In genomic region chr14:90556050-90556477, GRCh38 we compare ENCODE assay signal across 13 cellular contexts.
DNase-seq lines count a peak whose midpoint lies in the region; ATAC-seq, FAIRE-seq and TF ChIP-seq lines count a peak whose summit lies in the region.
"Had no signal": no experiment of that assay in that cellular context is flagged by ENCODE, and none has a peak within 500 bp of the region (broad histone marks: within the 10 kb centered on the region; RNA-seq: fewer than 3 reads in every experiment).

No MANE protein-coding gene starts in this region.

- no peaks in the 10 kb centered on the region for H3K79me2 ChIP-seq in hepatocyte

- H3K27ac Mint-ChIP-seq in CD8-positive, alpha-beta T cell, result no peak overlapping the region

- H3K4me3 Mint-ChIP-seq in CD8-positive, alpha-beta T cell, result no peak overlapping the region

- H3K9me3 ChIP-seq in hepatocyte (ENCODE audit: low read depth) (no peaks in the 10 kb centered on the region), pancreas (no peaks in the 10 kb centered on the region)
- H3K9me3 ChIP-seq in CD8-positive, alpha-beta T cell (ENCODE audit: low read length), result no peaks in the 10 kb centered on the region
- H3K9me3 ChIP-seq: psoas muscle had no signal

- no peak for TF ChIP-seq CTCF in hepatocyte (IDR thresholded peaks at IDR 0.05; ENCODE audit: poor library complexity)
- TF ChIP-seq CTCF in pancreas (IDR thresholded peaks at IDR 0.05), result no peak
- no peak for TF ChIP-seq CTCF in CD8-positive, alpha-beta T cell (IDR thresholded peaks at IDR 0.05)

- H3K4me3 ChIP-seq in hepatocyte (no peak overlapping the region), pancreas (peak overlapping the region in 1 of 4 donors; percentile 9)
- no peak overlapping the region for H3K4me3 ChIP-seq in CD8-positive, alpha-beta T cell (ENCODE audit: low read depth, low read length)
- H3K4me3 ChIP-seq: psoas muscle had no signal

- H3K36me3 Mint-ChIP-seq in CD8-positive, alpha-beta T cell, result no peaks in the 10 kb centered on the region

- H3K27me3 ChIP-seq in hepatocyte, result no peaks in the 10 kb centered on the region
- no peaks in the 10 kb centered on the region for H3K27me3 ChIP-seq in pancreas
- H3K27me3 ChIP-seq in CD8-positive, alpha-beta T cell (ENCODE audit: insufficient read depth, low read length), result no peaks in the 10 kb centered on the region

- H4K20me1 ChIP-seq in hepatocyte (ENCODE audit: insufficient read depth, poor library complexity, severe bottlenecking), result no peaks in the 10 kb centered on the region

- no peaks in the 10 kb centered on the region for H3K4me1 Mint-ChIP-seq in CD8-positive, alpha-beta T cell (ENCODE audit: low read depth)

- 24% methylated on average over 14 of the region's 15 CpGs for WGBS in hepatocyte (ENCODE audit: low lambda C conversion rate, missing lambda C conversion rate)
- 58 to 61% methylated on average over 11 to 15 of the region's 15 CpGs for WGBS in pancreas, 2 donors

- no peaks in the 10 kb centered on the region for H3K9me2 ChIP-seq in hepatocyte (replicated peaks; ENCODE audit: insufficient read depth)

- intact Hi-C loops in pancreas (cut with DNase I) (no loop called here), posterior vena cava (cut with DNase I) (no loop called here)
- intact Hi-C loops in CD8-positive, alpha-beta T cell (cut with DNase I, micrococcal nuclease), result no loop called here

- CTCF ChIA-PET in CD8-positive, alpha-beta T cell (lab: Charles Lee), result no interaction called here

- H3K36me3 ChIP-seq in hepatocyte (replicated peaks; ENCODE audit: insufficient read depth, low read depth), result no peaks in the 10 kb centered on the region
- H3K36me3 ChIP-seq in pancreas, result no peaks in the 10 kb centered on the region
- H3K36me3 ChIP-seq in CD8-positive, alpha-beta T cell (ENCODE audit: insufficient read depth, low read length), result no peaks in the 10 kb centered on the region

- DNase-seq in DMS53 (lab: John Stamatoyannopoulos, UW) (peak; percentile 71), astrocyte of the hippocampus (ENCODE audit: low read depth, low spot score) (peak; percentile 59), hepatocyte (ENCODE audit: low spot score) (peak; percentile 70), pancreas (peak in 3 of 6 donors; percentile 20 to 71 (median 28)), posterior vena cava (ENCODE audit: low spot score) (no peak), NCI-H128 (lab: John Stamatoyannopoulos, UW; ENCODE audit: unreplicated experiment) (no peak), NCI-H524 (lab: John Stamatoyannopoulos, UW) (no peak)
- DNase-seq in CD8-positive, alpha-beta T cell, result no peak
- DNase-seq: activated CD4-positive, alpha-beta T cell treated with anti-CD3 and anti-CD28 coated beads for 4 hours; foreskin melanocyte; NCI-H146 had no signal

- peak overlapping the region; percentile 73 for H3K4me2 ChIP-seq in hepatocyte

- no peak overlapping the region for H3K27ac ChIP-seq in hepatocyte
- H3K27ac ChIP-seq in pancreas, result no peak overlapping the region
- no peak overlapping the region for H3K27ac ChIP-seq in CD8-positive, alpha-beta T cell (ENCODE audit: low read depth, low read length)
- H3K27ac ChIP-seq: psoas muscle had no signal

- peak; percentile 38 to 74 (median 72) for ATAC-seq in pancreas
- ATAC-seq in CD8-positive, alpha-beta T cell, result no peak
- ATAC-seq: psoas muscle had no signal

- H3K9me3 Mint-ChIP-seq in CD8-positive, alpha-beta T cell, result no peaks in the 10 kb centered on the region

- H3K4me1 ChIP-seq in hepatocyte (ENCODE audit: insufficient read depth) (peaks cover 15% of the 10 kb centered on the region), pancreas (no peaks in the 10 kb centered on the region)
- H3K4me1 ChIP-seq in CD8-positive, alpha-beta T cell (ENCODE audit: insufficient read depth, low read length), result no peaks in the 10 kb centered on the region
- H3K4me1 ChIP-seq: psoas muscle had no signal

- FAIRE-seq in pancreas (lab: Jason Lieb, UNC), result no peak
- FAIRE-seq: GM12892 had no signal

- H3K27me3 Mint-ChIP-seq in CD8-positive, alpha-beta T cell (ENCODE audit: low read depth), result no peaks in the 10 kb centered on the region

- POLR2A ChIA-PET in CD8-positive, alpha-beta T cell (lab: Charles Lee), result no interaction called here

- peak overlapping the region; percentile 50 for H2AFZ ChIP-seq in hepatocyte

Comparison
In these comparisons a context has a peak if more than half of its experiments do, and no peak if none do; other contexts are left out.
1. DNase-seq: peak in DMS53 (single experiment), astrocyte of the hippocampus (single experiment) and hepatocyte (single experiment); none in posterior vena cava (single experiment), NCI-H128 (single experiment), CD8-positive, alpha-beta T cell (0 of 7) and NCI-H524 (0 of 2).